8 cellular contexts compared by ENCODE assay signal in genomic region chr9:121353246-121353975, GRCh38. TPM values are rescaled to one million over a fixed set of nuclear protein-coding genes. Genes with fewer than 3 reads are reported as not detected.
DNase-seq lines count a peak whose midpoint lies in the region; ATAC-seq and TF ChIP-seq lines count a peak whose summit lies in the region.

No MANE protein-coding gene starts in this region.

- peak overlapping the region; percentile 23 to 38 for H3K27ac ChIP-seq in prostate gland

- H3K4me1 ChIP-seq in prostate gland (replicated peaks) = peaks cover 6% of the 10 kb centered on the region

- peaks cover 33% of the 10 kb centered on the region for H3K4me1 Mint-ChIP-seq in activated naive CD8-positive, alpha-beta T cell (ENCODE audit: low read depth)

- 84% methylated on average over 9 of the region's 9 CpGs for WGBS in prostate gland

- H3K9me3 ChIP-seq in prostate gland = no peaks in the 10 kb centered on the region

- no peaks in the 10 kb centered on the region for H3K9me3 Mint-ChIP-seq in activated naive CD8-positive, alpha-beta T cell (ENCODE audit: low read depth)

- peak overlapping the region; percentile 55 for H3K4me3 Mint-ChIP-seq in activated naive CD8-positive, alpha-beta T cell

- peaks cover 24% of the 10 kb centered on the region for H3K36me3 Mint-ChIP-seq in activated naive CD8-positive, alpha-beta T cell

- TF ChIP-seq POLR2A in prostate gland (IDR thresholded peaks at IDR 0.05) = no peak

- no peak for TF ChIP-seq CTCF in prostate gland (IDR thresholded peaks at IDR 0.05)

- ATAC-seq in GM19467 (IDR thresholded peaks at IDR 0.05; ENCODE audit: unreplicated experiment) = peak; percentile 99
- peak; percentile 96 for ATAC-seq in HG03571 (IDR thresholded peaks at IDR 0.05; ENCODE audit: unreplicated experiment)
- no peak for ATAC-seq in left colon

- intact Hi-C loops in prostate gland (cut with DNase I) = no loop called here
- intact Hi-C loops in left colon (cut with DNase I, micrococcal nuclease) = no loop called here

- H3K36me3 ChIP-seq in prostate gland = peaks cover 0 to 5% of the 10 kb centered on the region in 2 donors

- peak overlapping the region; percentile 31 for H3K27ac Mint-ChIP-seq in activated naive CD8-positive, alpha-beta T cell

- H3K27me3 Mint-ChIP-seq in activated naive CD8-positive, alpha-beta T cell = no peaks in the 10 kb centered on the region

- DNase-seq in Ammon's horn (ENCODE audit: low spot score) (peak; percentile 37), prostate gland (ENCODE audit: low spot score) (no peak), NCI-H524 (lab: John Stamatoyannopoulos, UW) (no peak), left colon (no peak), HuH-7.5 (ENCODE audit: low spot score) (no peak)

- no peak overlapping the region for H3K4me3 ChIP-seq in prostate gland

- H3K27me3 ChIP-seq in prostate gland (replicated peaks; ENCODE audit: insufficient read depth) = no peaks in the 10 kb centered on the region

RNA-seq across cellular contexts. Expression of gene STOM, which starts 16.6 kb away (rescaled TPM):
- 10 to 100 TPM; 64.3 to 85.1 TPM for total RNA-seq in prostate gland
- total RNA-seq in left colon = 100 to 1,000 TPM in 1 of 2 donors, 10 to 100 TPM in 1; 94.6 to 115 TPM
